8 cellular contexts compared by ENCODE assay signal in the genomic region with DNA sequence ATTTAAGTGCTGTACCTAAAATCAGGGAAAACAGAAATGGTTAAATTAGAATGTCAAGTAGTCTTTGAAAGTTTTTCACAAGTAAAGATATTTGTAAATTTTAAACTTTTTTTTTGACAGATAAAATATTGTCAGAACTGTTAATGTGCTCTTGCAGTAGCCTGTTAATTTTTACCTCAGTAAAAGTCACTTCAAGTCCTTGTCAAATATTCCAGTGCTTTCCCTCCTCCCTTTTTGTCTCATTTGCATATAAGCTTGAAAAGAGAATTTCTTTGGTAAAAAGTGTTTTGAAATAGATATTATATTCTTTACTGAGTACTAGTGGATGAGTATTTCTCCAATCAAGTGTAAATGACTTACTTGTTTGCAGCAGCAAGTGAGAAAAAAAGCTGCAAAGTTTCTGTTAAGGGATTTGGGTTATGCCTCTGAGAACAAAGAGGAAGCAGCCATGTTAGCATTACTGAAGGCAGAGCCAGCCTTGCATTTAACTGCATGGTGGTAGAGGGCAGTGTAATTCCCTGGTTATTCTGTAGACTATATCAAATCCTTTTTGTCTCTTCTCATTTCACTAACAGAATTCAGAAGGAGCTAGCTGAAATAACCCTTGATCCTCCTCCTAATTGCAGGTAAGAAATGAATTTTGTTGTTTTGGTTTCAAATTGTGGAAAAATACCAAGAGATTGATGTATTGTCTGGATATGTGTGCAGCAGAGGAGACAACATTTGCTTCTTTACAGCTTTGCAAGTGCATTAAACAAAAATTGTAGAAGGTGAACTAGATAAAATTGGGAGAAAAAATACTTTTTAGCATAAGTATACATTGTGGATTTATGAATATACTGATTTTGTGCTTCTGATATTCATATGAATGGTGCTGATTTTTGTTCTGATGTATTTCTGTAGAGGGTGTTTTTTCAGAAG.
A peak's percentile ranks its signal among the peaks of the same experiment; 100 is the strongest.
DNase-seq lines count a peak whose midpoint lies in the region; ATAC-seq lines count a peak whose summit lies in the region.

No MANE protein-coding gene starts in this region.

- ATAC-seq in GM19467 (IDR thresholded peaks at IDR 0.05; ENCODE audit: unreplicated experiment) = peak; percentile 32
- peak; percentile 39 for ATAC-seq in HG03469 (IDR thresholded peaks at IDR 0.05; ENCODE audit: unreplicated experiment)

- peak; percentile 32 for DNase-seq in NCI-H1436 (lab: John Stamatoyannopoulos, UW)
- no peak for DNase-seq in NCI-H1436 treated with DMSO at 0.1 percent for 48 hours (lab: John Stamatoyannopoulos, UW)
- DNase-seq in NCI-H748 treated with DMSO at 0.1 percent for 48 hours (lab: John Stamatoyannopoulos, UW) = peak; percentile 65
- peak; percentile 67 for DNase-seq in amniotic epithelial cell (ENCODE audit: low read depth)
- peak; percentile 80 for DNase-seq in inferior parietal cortex (ENCODE audit: extremely low spot score)
- DNase-seq in superior temporal gyrus (ENCODE audit: extremely low spot score) = peak; percentile 92
